In the genomic region with DNA sequence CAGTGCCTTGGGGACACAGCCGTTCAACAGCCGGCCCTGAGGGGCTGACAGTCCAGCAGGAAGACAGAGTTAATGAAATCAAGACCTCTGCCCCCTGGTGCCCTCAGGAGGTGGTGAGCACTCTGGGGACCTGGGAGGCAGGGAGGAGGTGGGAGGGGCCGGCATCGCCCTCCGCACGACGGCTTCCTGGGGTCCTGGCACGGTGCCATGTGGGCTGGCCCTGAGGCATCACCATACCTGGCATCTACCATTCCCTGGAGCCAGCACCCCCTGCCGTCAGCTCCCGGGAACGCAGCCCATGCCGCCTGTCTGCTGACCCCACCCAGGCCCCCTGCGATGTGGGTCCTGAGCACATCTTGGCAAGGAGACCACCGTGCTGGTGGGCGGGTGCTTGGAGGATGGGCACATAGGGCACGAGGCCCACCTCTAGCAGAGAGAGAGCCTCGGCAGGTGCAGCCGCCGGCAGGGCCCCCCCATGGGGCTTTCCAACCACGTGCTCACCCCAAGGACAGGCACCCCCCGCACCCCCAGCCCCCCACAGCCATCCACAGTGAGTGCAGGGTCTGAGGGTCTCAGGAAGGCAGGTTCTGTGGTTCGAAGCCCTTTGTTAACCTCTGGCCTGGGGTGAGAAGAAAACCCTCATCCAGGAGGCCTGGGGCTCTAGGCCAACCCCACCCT, we compare ENCODE assay signal across 8 cellular contexts.
DNase-seq lines count a peak whose midpoint lies in the region; ATAC-seq and TF ChIP-seq lines count a peak whose summit lies in the region.

No MANE protein-coding gene starts in this region.

- peaks cover 4% of the 10 kb centered on the region for H3K4me1 Mint-ChIP-seq in activated T-cell treated with anti-CD3 and anti-CD28 coated beads, Interleukin-2, amount 50 U/mL, for 24 hours (ENCODE audit: low read depth)

- H3K27me3 Mint-ChIP-seq in activated T-cell treated with anti-CD3 and anti-CD28 coated beads, Interleukin-2, amount 50 U/mL, for 24 hours = no peaks in the 10 kb centered on the region

- H3K9me3 Mint-ChIP-seq in activated T-cell treated with anti-CD3 and anti-CD28 coated beads, Interleukin-2, amount 50 U/mL, for 24 hours = no peaks in the 10 kb centered on the region

- TF ChIP-seq CTCF in GM13976 (IDR thresholded peaks at IDR 0.05; ENCODE audit: borderline replicate concordance, control extremely low read depth, extremely low read depth, insufficient read depth, missing control alignments) = no peak

- peaks cover 4% of the 10 kb centered on the region for H3K36me3 Mint-ChIP-seq in activated T-cell treated with anti-CD3 and anti-CD28 coated beads, Interleukin-2, amount 50 U/mL, for 24 hours (ENCODE audit: low read depth)

- ATAC-seq in GM21423 (IDR thresholded peaks at IDR 0.05; ENCODE audit: unreplicated experiment) = no peak

- in situ Hi-C loops in GM13976 (cut with MboI; ENCODE audit: low sequenced_read_pairs, unreplicated experiment) = no loop called here

- DNase-seq in GM13976 (ENCODE audit: low spot score) (peak; percentile 57), NCI-H526 treated with DMSO at 0.1 percent for 48 hours (lab: John Stamatoyannopoulos, UW) (peak; percentile 20), germinal center (ENCODE audit: low spot score) (peak; percentile 45), CD1c-positive myeloid dendritic cell (ENCODE audit: extremely low spot score) (no peak), NCI-H524 treated with DMSO at 0.1 percent for 48 hours (lab: John Stamatoyannopoulos, UW) (no peak)
- peak; percentile 64 for DNase-seq in activated T-cell treated with anti-CD3 and anti-CD28 coated beads, Interleukin-2, amount 50 U/mL, for 24 hours
- DNase-seq in stimulated activated CD4-positive, alpha-beta T cell treated with anti-CD3 and anti-CD28 coated beads, Interleukin-1b, Interleukin-23, amount 100 ng/mL, for 4 hours (ENCODE audit: low read depth in 2 of 2) = peak; percentile 39 to 53

- no peak overlapping the region for H3K4me3 Mint-ChIP-seq in activated T-cell treated with anti-CD3 and anti-CD28 coated beads, Interleukin-2, amount 50 U/mL, for 24 hours

- H3K27ac Mint-ChIP-seq in activated T-cell treated with anti-CD3 and anti-CD28 coated beads, Interleukin-2, amount 50 U/mL, for 24 hours = no peak overlapping the region

Comparison
In these comparisons a context has a peak if more than half of its experiments do, and no peak if none do; other contexts are left out.
1. DNase-seq: peak in GM13976 (single experiment), NCI-H526 treated with DMSO at 0.1 percent for 48 hours (single experiment), activated T-cell treated with anti-CD3 and anti-CD28 coated beads, Interleukin-2, amount 50 U/mL, for 24 hours (single experiment), germinal center (single experiment) and stimulated activated CD4-positive, alpha-beta T cell treated with anti-CD3 and anti-CD28 coated beads, Interleukin-1b, Interleukin-23, amount 100 ng/mL, for 4 hours (2 of 2); none in CD1c-positive myeloid dendritic cell (single experiment) and NCI-H524 treated with DMSO at 0.1 percent for 48 hours (single experiment).